ENCODE assay signal across 13 cellular contexts in the genomic region with DNA sequence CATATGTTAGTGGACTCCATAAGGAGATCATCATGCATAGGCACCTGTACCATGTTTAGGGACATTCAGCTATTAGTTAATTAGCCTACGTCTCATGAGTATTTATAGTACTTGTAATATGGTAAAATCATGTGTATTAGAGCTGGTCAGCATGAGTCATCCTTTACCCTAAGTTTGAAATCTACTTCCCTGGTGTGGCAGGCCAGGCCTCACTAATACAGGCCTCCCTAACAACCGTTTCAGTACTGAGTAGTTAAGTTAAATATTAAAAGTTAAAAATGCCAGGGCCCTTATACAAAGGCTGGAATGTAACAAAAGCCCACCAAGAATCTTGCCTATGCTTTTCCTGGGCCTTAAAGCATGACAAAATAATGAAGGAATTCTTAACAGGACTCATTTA.
DNase-seq lines count a peak whose midpoint lies in the region; FAIRE-seq and TF ChIP-seq lines count a peak whose summit lies in the region.
"Had no signal": no experiment of that assay in that cellular context is flagged by ENCODE, and none has a peak within 500 bp of the region (broad histone marks: within the 10 kb centered on the region; RNA-seq: fewer than 3 reads in every experiment).

No MANE protein-coding gene starts in this region.

- no peak overlapping the region for H3K4me3 Mint-ChIP-seq in endodermal cell
- H3K4me3 Mint-ChIP-seq in neural progenitor cell, result no peak overlapping the region

- H3K4me1 ChIP-seq in endodermal cell (ENCODE audit: control insufficient read depth, insufficient read depth, low read length) (peaks cover 25% of the 10 kb centered on the region), neural progenitor cell (peaks cover 45% of the 10 kb centered on the region)

- no peaks in the 10 kb centered on the region for H3K27me3 ChIP-seq in endodermal cell (ENCODE audit: control insufficient read depth, insufficient read depth, low read length, poor library complexity, severe bottlenecking)
- no peaks in the 10 kb centered on the region for H3K27me3 ChIP-seq in neural progenitor cell

- H4K20me1 ChIP-seq in neural progenitor cell (ENCODE audit: low read depth), result no peaks in the 10 kb centered on the region

- H3K36me3 Mint-ChIP-seq in endodermal cell (ENCODE audit: low read depth) (peaks cover 12% of the 10 kb centered on the region), neural progenitor cell (no peaks in the 10 kb centered on the region)

- H3K4me1 Mint-ChIP-seq in endodermal cell, result peaks cover 49% of the 10 kb centered on the region
- peaks cover 31% of the 10 kb centered on the region for H3K4me1 Mint-ChIP-seq in neural progenitor cell

- no peak for FAIRE-seq in GM12891 (lab: Jason Lieb, UNC)

- H3F3A ChIP-seq in neural progenitor cell (ENCODE audit: low read depth), result peaks cover 9% of the 10 kb centered on the region

- no peak overlapping the region for H3K4me2 ChIP-seq in neural progenitor cell

- H3K9me3 Mint-ChIP-seq in endodermal cell, result peaks cover 23% of the 10 kb centered on the region
- no peaks in the 10 kb centered on the region for H3K9me3 Mint-ChIP-seq in neural progenitor cell

- H2AFZ ChIP-seq in neural progenitor cell (replicated peaks), result peak overlapping the region; percentile 7

- H3K9ac ChIP-seq in endodermal cell (ENCODE audit: extremely low read depth, low read length, poor library complexity, severe bottlenecking), result peak overlapping the region; percentile 54
- H3K9ac ChIP-seq in neural progenitor cell, result no peak overlapping the region

- 82% methylated on average over 2 of the region's 2 CpGs; no CpG with 5 or more reads in 1 of the 2 experiments for WGBS in endodermal cell (ENCODE audit: insufficient coverage in 1 of 2, insufficient read length in 1 of 2), 2 experiments

- H3K27me3 Mint-ChIP-seq in endodermal cell (ENCODE audit: insufficient read depth), result no peaks in the 10 kb centered on the region
- no peaks in the 10 kb centered on the region for H3K27me3 Mint-ChIP-seq in neural progenitor cell (ENCODE audit: insufficient read depth, low read depth)

- H3K27ac Mint-ChIP-seq in endodermal cell (peak overlapping the region; percentile 87), neural progenitor cell (no peak overlapping the region)

- H3K36me3 ChIP-seq in endodermal cell (ENCODE audit: control insufficient read depth, insufficient read depth, low read length) (no peaks in the 10 kb centered on the region), neural progenitor cell (no peaks in the 10 kb centered on the region)

- no peak for TF ChIP-seq POLR2A in erythroblast (IDR thresholded peaks at IDR 0.05; ENCODE audit: low read length)
- no peak for TF ChIP-seq POLR2A in GM12891 (IDR thresholded peaks at IDR 0.05; ENCODE audit: low read depth, low read length)

- H3K79me2 ChIP-seq in neural progenitor cell (ENCODE audit: low read depth), result no peaks in the 10 kb centered on the region

- H3K9me3 ChIP-seq in endodermal cell (ENCODE audit: control insufficient read depth, low read length) (peaks cover 21% of the 10 kb centered on the region), neural progenitor cell (ENCODE audit: low read depth) (no peaks in the 10 kb centered on the region)

- H3K4me3 ChIP-seq in endodermal cell (ENCODE audit: low read length) (peak overlapping the region; percentile 22), neural progenitor cell (no peak overlapping the region)

- no peak overlapping the region for H3K27ac ChIP-seq in endodermal cell (ENCODE audit: low read depth, low read length)
- peak overlapping the region; percentile 68 for H3K27ac ChIP-seq in neural progenitor cell
- H3K27ac ChIP-seq: HL-60 had no signal

- TF ChIP-seq CTCF in endodermal cell (conservative IDR thresholded peaks at IDR 0.05) (no peak), neural progenitor cell (IDR thresholded peaks at IDR 0.05) (no peak)

- DNase-seq in GM03348 (ENCODE audit: low spot score), result peak; percentile 13
- peak; percentile 36 for DNase-seq in NCI-H226
- DNase-seq in endodermal cell, result no peak
- no peak for DNase-seq in neural progenitor cell (ENCODE audit: low spot score)
- DNase-seq in erythroblast (lab: John Stamatoyannopoulos, UW), result no peak
- DNase-seq in OCI-M2 (lab: John Stamatoyannopoulos, UW; ENCODE audit: unreplicated experiment), result no peak
- DNase-seq in COR-L47 (lab: John Stamatoyannopoulos, UW), result no peak
- no peak for DNase-seq in GM12891 (ENCODE audit: insufficient read length, low spot score)
- DNase-seq: aorta; NCI-H146; stimulated activated CD4-positive, alpha-beta T cell treated with anti-CD3 and anti-CD28 coated beads, Interleukin-2, amount 100 ng/mL, for 48 hours; stimulated activated naive CD4-positive, alpha-beta T cell treated with Interleukin-2 at 50 U/mL for 16 hours had no signal

TF ChIP-seq in GM12891, 5 proteins besides CTCF, POLR2A, EP300 and RAD21:
- TF ChIP-seq PAX5 (IDR thresholded peaks at IDR 0.05; ENCODE audit: insufficient read depth, low read length, severe bottlenecking), result no peak
- no peak for TF ChIP-seq POLR2AphosphoS5 (IDR thresholded peaks at IDR 0.05; ENCODE audit: low read depth, low read length)
- TF ChIP-seq TAF1 (IDR thresholded peaks at IDR 0.05; ENCODE audit: low read depth, low read length), result no peak
- no peak for TF ChIP-seq POU2F2 (IDR thresholded peaks at IDR 0.05; ENCODE audit: low read depth, low read length)
- TF ChIP-seq SPI1 (IDR thresholded peaks at IDR 0.05; ENCODE audit: low read depth, low read length), result no peak

Comparison
In these comparisons a context has a peak if more than half of its experiments do, and no peak if none do; other contexts are left out.
1. DNase-seq: peak in GM03348 (single experiment) and NCI-H226 (single experiment); none in endodermal cell (single experiment), neural progenitor cell (single experiment), erythroblast (0 of 2), OCI-M2 (single experiment), COR-L47 (single experiment) and GM12891 (single experiment).